In the genomic region with DNA sequence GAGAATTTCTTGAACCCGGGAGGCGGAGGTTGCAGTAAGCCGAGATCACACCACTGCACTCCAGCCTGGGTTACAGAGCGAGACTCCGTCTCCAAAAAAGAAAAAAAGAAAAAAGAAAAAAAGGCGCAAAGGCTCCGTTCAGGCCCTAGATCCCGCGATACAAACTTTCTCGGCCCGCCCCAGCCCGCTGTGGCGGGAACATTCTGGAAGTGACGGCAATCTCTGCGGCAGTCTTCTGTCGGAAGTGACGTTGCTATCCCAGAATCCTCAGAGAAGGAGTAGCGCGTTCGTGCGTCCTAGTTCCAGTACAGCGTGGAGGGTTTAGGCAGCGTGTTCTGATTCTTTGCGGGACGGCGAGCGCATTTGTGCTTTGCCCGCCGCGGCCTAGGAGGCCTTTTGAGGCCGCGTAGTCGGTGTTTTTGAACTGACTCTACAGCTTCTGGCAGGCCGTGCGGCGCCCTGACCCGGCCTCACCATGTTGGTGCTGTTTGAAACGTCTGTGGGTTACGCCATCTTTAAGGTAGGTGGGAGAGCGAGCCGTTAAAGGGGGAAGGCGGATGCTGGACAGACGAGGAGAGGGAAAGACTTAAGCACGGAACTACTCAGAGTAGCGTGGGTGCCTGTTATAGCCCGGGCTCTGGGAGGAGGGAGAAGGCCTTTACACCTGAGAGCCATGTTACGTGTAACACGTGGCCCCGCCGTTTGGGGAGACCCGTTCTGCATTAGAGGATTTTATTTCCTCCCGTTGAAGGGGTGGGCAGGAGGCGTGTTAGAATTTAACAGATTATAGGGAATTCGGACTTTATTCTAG, we compare ENCODE assay signal across 1 cellular context.
TF ChIP-seq lines count a peak whose summit lies in the region.

A gene with protein sequence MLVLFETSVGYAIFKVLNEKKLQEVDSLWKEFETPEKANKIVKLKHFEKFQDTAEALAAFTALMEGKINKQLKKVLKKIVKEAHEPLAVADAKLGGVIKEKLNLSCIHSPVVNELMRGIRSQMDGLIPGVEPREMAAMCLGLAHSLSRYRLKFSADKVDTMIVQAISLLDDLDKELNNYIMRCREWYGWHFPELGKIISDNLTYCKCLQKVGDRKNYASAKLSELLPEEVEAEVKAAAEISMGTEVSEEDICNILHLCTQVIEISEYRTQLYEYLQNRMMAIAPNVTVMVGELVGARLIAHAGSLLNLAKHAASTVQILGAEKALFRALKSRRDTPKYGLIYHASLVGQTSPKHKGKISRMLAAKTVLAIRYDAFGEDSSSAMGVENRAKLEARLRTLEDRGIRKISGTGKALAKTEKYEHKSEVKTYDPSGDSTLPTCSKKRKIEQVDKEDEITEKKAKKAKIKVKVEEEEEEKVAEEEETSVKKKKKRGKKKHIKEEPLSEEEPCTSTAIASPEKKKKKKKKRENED (plus strand): TSS at position 297 of the 811 bp plus-strand sequence. CDS start 179 bp downstream, at position 476.

TF ChIP-seq in HEK293, 187 proteins besides CTCF, POLR2A, EP300 and RAD21 (continued from another document and continues in another):
- TF ChIP-seq ZSCAN5A (tag by site-specific recombination; IDR thresholded peaks at IDR 0.05) (no peak), ZNF302 (tag by site-specific recombination; IDR thresholded peaks at IDR 0.05; ENCODE audit: low read depth) (no peak), PRDM6 (tag by site-specific recombination; IDR thresholded peaks at IDR 0.05) (no peak), ZNF311 (tag by site-specific recombination; IDR thresholded peaks at IDR 0.05; ENCODE audit: borderline replicate concordance) (no peak), WT1 (tag by site-specific recombination; IDR thresholded peaks at IDR 0.05) (no peak), ZNF398 (tag by site-specific recombination; IDR thresholded peaks at IDR 0.05) (no peak), ZSCAN30 (tag by site-specific recombination; IDR thresholded peaks at IDR 0.05) (peak; percentile 71), ELK4 (IDR thresholded peaks at IDR 0.05; ENCODE audit: borderline replicate concordance, low read depth, low read length) (no peak), ZNF16 (tag by site-specific recombination; IDR thresholded peaks at IDR 0.05; ENCODE audit: low read depth) (no peak; the same call in 1 of the 2 replicates), ZNF571 (tag by site-specific recombination; IDR thresholded peaks at IDR 0.05) (no peak), ZNF747 (tag by site-specific recombination; IDR thresholded peaks at IDR 0.05) (no peak), ZNF660 (tag by site-specific recombination; IDR thresholded peaks at IDR 0.05) (peak; percentile 82), SCRT1 (tag by site-specific recombination; IDR thresholded peaks at IDR 0.05; ENCODE audit: borderline replicate concordance) (no peak), KLF10 (tag by site-specific recombination; IDR thresholded peaks at IDR 0.05) (no peak), ZNF521 (tag by site-specific recombination; IDR thresholded peaks at IDR 0.05) (no peak), ZNF600 (tag by site-specific recombination; IDR thresholded peaks at IDR 0.05) (peak; percentile 85; the same call in 1 of the 2 replicates), ZNF19 (tag by site-specific recombination; IDR thresholded peaks at IDR 0.05; ENCODE audit: low read depth) (no peak), PBX3 (CRISPR knock-in tag; IDR thresholded peaks at IDR 0.05) (0 out of 2 replicates have a peak, but pooled peaks have one; percentile 36), ZNF211 (tag by site-specific recombination; IDR thresholded peaks at IDR 0.05; ENCODE audit: low read depth) (no peak), MEIS1 (CRISPR knock-in tag; IDR thresholded peaks at IDR 0.05; ENCODE audit: borderline replicate concordance) (no peak), ZFHX2 (tag by site-specific recombination; conservative IDR thresholded peaks at IDR 0.05) (peak; percentile 43; the same call in 1 of the 2 replicates), EGR2 (tag by site-specific recombination; IDR thresholded peaks at IDR 0.05; ENCODE audit: low read depth) (peak; percentile 44; the same call in 1 of the 2 replicates), ZNF266 (tag by site-specific recombination; IDR thresholded peaks at IDR 0.05; ENCODE audit: low read depth) (no peak), ZFP37 (tag by site-specific recombination; IDR thresholded peaks at IDR 0.05) (peak; percentile 41; the same call in 1 of the 2 replicates), ZBTB8A (tag by site-specific recombination; IDR thresholded peaks at IDR 0.05) (0 out of 2 replicates have a peak, but pooled peaks have one; percentile 50), ZNF223 (tag by site-specific recombination; IDR thresholded peaks at IDR 0.05) (no peak), ZBTB20 (tag by site-specific recombination; IDR thresholded peaks at IDR 0.05) (peak; percentile 25; the same call in 1 of the 2 replicates), ZNF169 (tag by site-specific recombination; IDR thresholded peaks at IDR 0.05) (no peak), ZNF549 (tag by site-specific recombination; IDR thresholded peaks at IDR 0.05) (no peak), ZNF148 (tag by site-specific recombination; IDR thresholded peaks at IDR 0.05; ENCODE audit: borderline replicate concordance) (no peak), SP3 (tag by site-specific recombination; IDR thresholded peaks at IDR 0.05) (peak; percentile 50), ZNF24 (tag by site-specific recombination; IDR thresholded peaks at IDR 0.05) (peak; percentile 26; the same call in 1 of the 2 replicates), ZBTB21 (tag by site-specific recombination; IDR thresholded peaks at IDR 0.05) (peak; percentile 87), ZNF501 (tag by site-specific recombination; IDR thresholded peaks at IDR 0.05) (peak; percentile 84), GLIS2 (tag by site-specific recombination; IDR thresholded peaks at IDR 0.05) (no peak), ZNF132 (tag by site-specific recombination; IDR thresholded peaks at IDR 0.05; ENCODE audit: borderline replicate concordance) (no peak)
- TF ChIP-seq, protein P1, sequence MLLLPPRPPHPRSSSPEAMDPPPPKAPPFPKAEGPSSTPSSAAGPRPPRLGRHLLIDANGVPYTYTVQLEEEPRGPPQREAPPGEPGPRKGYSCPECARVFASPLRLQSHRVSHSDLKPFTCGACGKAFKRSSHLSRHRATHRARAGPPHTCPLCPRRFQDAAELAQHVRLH (tag by site-specific recombination; IDR thresholded peaks at IDR 0.05) = peak; percentile 21; the same call in 1 of the 2 replicates
- TF ChIP-seq, protein P2, sequence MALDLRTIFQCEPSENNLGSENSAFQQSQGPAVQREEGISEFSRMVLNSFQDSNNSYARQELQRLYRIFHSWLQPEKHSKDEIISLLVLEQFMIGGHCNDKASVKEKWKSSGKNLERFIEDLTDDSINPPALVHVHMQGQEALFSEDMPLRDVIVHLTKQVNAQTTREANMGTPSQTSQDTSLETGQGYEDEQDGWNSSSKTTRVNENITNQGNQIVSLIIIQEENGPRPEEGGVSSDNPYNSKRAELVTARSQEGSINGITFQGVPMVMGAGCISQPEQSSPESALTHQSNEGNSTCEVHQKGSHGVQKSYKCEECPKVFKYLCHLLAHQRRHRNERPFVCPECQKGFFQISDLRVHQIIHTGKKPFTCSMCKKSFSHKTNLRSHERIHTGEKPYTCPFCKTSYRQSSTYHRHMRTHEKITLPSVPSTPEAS (tag by site-specific recombination; IDR thresholded peaks at IDR 0.05) = no peak
- TF ChIP-seq, protein P3, sequence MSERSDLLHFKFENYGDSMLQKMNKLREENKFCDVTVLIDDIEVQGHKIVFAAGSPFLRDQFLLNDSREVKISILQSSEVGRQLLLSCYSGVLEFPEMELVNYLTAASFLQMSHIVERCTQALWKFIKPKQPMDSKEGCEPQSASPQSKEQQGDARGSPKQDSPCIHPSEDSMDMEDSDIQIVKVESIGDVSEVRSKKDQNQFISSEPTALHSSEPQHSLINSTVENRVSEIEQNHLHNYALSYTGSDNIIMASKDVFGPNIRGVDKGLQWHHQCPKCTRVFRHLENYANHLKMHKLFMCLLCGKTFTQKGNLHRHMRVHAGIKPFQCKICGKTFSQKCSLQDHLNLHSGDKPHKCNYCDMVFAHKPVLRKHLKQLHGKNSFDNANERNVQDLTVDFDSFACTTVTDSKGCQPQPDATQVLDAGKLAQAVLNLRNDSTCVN (tag by site-specific recombination; optimal IDR thresholded peaks at IDR 0.05) = peak; percentile 49
- TF ChIP-seq, protein P4, sequence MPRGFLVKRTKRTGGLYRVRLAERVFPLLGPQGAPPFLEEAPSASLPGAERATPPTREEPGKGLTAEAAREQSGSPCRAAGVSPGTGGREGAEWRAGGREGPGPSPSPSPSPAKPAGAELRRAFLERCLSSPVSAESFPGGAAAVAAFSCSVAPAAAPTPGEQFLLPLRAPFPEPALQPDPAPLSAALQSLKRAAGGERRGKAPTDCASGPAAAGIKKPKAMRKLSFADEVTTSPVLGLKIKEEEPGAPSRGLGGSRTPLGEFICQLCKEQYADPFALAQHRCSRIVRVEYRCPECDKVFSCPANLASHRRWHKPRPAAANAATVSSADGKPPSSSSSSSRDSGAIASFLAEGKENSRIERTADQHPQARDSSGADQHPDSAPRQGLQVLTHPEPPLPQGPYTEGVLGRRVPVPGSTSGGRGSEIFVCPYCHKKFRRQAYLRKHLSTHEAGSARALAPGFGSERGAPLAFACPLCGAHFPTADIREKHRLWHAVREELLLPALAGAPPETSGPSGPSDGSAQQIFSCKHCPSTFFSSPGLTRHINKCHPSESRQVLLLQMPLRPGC (tag by site-specific recombination; IDR thresholded peaks at IDR 0.05) = no peak
